Comparison of ENCODE assay signal across 21 cellular contexts in the genomic region with DNA sequence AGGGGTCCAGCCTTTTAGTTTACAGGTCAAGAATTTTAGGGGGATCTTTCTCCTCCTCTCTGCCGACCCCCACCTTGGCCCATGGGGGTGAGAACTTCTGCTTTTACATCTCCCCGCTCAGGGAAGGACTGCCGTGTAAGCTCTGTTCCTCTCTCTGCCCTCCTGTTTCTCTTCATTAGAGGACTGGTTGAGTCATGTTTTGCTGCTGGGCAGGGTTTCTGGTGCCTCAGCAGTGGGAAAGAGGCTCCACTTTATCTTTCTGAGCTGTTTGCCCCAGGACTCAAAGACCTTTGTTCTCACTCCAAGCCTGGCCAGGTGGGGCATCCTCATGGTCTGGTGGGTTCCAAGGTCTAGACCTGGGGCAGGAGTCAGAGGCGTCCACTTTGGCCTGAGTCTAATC.
"Had no signal": no experiment of that assay in that cellular context is flagged by ENCODE, and none has a peak within 500 bp of the region (broad histone marks: within the 10 kb centered on the region; RNA-seq: fewer than 3 reads in every experiment).

No MANE protein-coding gene starts in this region.

- H3K4me1 Mint-ChIP-seq: naive B cell had no signal

- H3K27ac ChIP-seq: colonic mucosa, gastrocnemius medialis, heart right ventricle, neutrophil, sigmoid colon, skin epidermis, suprapubic skin, thyroid gland, upper lobe of left lung, uterus had no signal

- H3K9me3 ChIP-seq: colonic mucosa, gastrocnemius medialis, heart right ventricle, neutrophil, sigmoid colon, suprapubic skin, thyroid gland, upper lobe of left lung, uterus had no signal

- H3K36me3 Mint-ChIP-seq: naive B cell had no signal

- H3K4me3 Mint-ChIP-seq: naive B cell, nephron had no signal

- H3K27me3 ChIP-seq: colonic mucosa, gastrocnemius medialis, thyroid gland, upper lobe of left lung, uterus had no signal

- ATAC-seq: esophagus mucosa, gastrocnemius medialis, left colon, left ventricle myocardium superior had no signal

- H3K36me3 ChIP-seq: colonic mucosa, gastrocnemius medialis, heart right ventricle, neutrophil, sigmoid colon, suprapubic skin, thyroid gland, upper lobe of left lung, uterus had no signal

- H3K4me1 ChIP-seq: colonic mucosa, gastrocnemius medialis, heart right ventricle, suprapubic skin, upper lobe of left lung, uterus had no signal

- DNase-seq: colonic mucosa; effector CD8-positive, alpha-beta T cell; gastrocnemius medialis; heart right ventricle; left colon; left ventricle myocardium superior; mesendoderm; naive B cell; sigmoid colon; stimulated activated CD4-positive, alpha-beta T cell treated with anti-CD3 and anti-CD28 coated beads, Interleukin-2, amount 100 ng/mL, for 24 hours; stimulated activated CD4-positive, alpha-beta T cell treated with anti-CD3 and anti-CD28 coated beads, Interleukin-4, amount 100 ng/mL, for 4 hours; stimulated activated naive CD4-positive, alpha-beta T cell; thyroid gland; upper lobe of left lung; uterus had no signal

- H3K9me3 Mint-ChIP-seq: nephron had no signal

- H3K4me3 ChIP-seq: colonic mucosa, gastrocnemius medialis, heart right ventricle, lung, sigmoid colon, skin epidermis, suprapubic skin, thyroid gland, upper lobe of left lung, uterus had no signal
